Comparison of ENCODE assay signal across 38 cellular contexts in the genomic region with DNA sequence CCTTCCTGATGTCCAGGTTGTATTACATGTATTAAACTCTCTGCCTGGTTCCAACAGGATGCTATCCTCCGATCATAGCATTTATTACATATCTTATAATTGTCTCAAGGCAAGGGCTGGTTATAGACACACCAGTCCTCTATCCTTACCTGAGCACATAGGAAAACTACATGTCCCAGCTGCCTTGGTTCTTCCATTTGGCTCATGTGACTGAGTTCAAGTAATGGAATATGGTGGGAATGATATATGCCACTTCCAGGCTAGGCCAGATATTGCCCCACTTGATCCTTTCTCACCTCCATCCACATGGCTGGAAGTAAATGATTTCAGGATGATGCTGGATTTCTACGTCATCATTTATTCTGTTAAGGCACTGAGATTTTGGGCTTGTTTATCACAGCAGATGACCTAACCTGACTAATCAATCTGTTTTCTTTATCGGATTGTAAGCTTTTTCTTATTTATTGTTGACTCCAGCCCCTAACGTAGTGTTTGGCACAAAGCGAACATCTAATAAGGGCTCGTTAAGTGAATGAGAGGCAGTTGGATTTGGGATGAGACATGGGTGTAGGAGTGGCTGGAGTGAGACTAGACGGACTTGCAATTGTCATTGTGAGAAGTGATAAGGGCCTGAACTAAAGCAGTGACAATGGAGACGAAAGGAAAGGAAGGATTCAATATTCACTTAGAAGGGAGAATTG. TPM values are rescaled to one million over a fixed set of nuclear protein-coding genes. Genes with fewer than 3 reads are reported as not detected.
"Had no signal": no experiment of that assay in that cellular context is flagged by ENCODE, and none has a peak within 500 bp of the region (broad histone marks: within the 10 kb centered on the region; RNA-seq: fewer than 3 reads in every experiment).

No MANE protein-coding gene starts in this region.

- H3K27ac Mint-ChIP-seq: activated CD4-positive, alpha-beta memory T cell treated with anti-CD3 and anti-CD28 coated beads, Interleukin-2, amount 10 ng/mL, durations not matched to agents 7 days and 5 days; activated CD4-positive, alpha-beta T cell treated with anti-CD3 and anti-CD28 coated beads for 36 hours; activated CD4-positive, alpha-beta T cell treated with anti-CD3 and anti-CD28 coated beads, Interleukin-2, amount 10 ng/mL, durations not matched to agents 7 days and 5 days; activated CD8-positive, alpha-beta memory T cell treated with anti-CD3 and anti-CD28 coated beads, Interleukin-2, amount 10 ng/mL, durations not matched to agents 7 days and 5 days; activated CD8-positive, alpha-beta T cell treated with anti-CD3 and anti-CD28 coated beads, Interleukin-2, amount 10 ng/mL, durations not matched to agents 7 days and 5 days; activated naive CD4-positive, alpha-beta T cell treated with anti-CD3 and anti-CD28 coated beads, Interleukin-2, amount 10 ng/mL, durations not matched to agents 7 days and 5 days; activated naive CD4-positive, alpha-beta T cell treated with anti-CD3 and anti-CD28 coated beads, Interleukin-2, amount 50 U/mL, for 24 hours; activated naive CD8-positive, alpha-beta T cell; activated naive CD8-positive, alpha-beta T cell treated with anti-CD3 and anti-CD28 coated beads, Interleukin-2, amount 10 ng/mL, durations not matched to agents 7 days and 5 days; activated naive CD8-positive, alpha-beta T cell treated with anti-CD3 and anti-CD28 coated beads, Interleukin-2, amount 50 U/mL, for 24 hours; activated T-cell treated with anti-CD3 and anti-CD28 coated beads, Interleukin-2, amount 50 U/mL, for 24 hours; activated T-helper 2 cell treated with anti-CD3 and anti-CD28 coated beads, Interferon-gamma antibody, Interleukin-2, Interleukin-4, amounts not matched to agents 10 μg/mL and 5 μg/mL and 100 μg/mL, durations not matched to agents 14 hours and 24 hours and 36 hours; brain; T-helper 1 cell treated with Interleukin-12 subunit alpha and Interleukin-12 subunit beta and Interleukin-4 antibody, amounts not matched to agents 30 μg/mL and 1 μg/mL, for 36 hours; T-helper 2 cell treated with Interferon-gamma antibody and Interleukin-4, amounts not matched to agents 5 μg/mL and 100 μg/mL, for 36 hours had no signal

- H3K4me3 ChIP-seq: ascending aorta, cardiac muscle cell had no signal

- H3K4me3 Mint-ChIP-seq: activated CD4-positive, alpha-beta memory T cell treated with anti-CD3 and anti-CD28 coated beads, Interleukin-2, amount 10 ng/mL, durations not matched to agents 7 days and 5 days; activated CD4-positive, alpha-beta T cell treated with anti-CD3 and anti-CD28 coated beads for 36 hours; activated CD4-positive, alpha-beta T cell treated with anti-CD3 and anti-CD28 coated beads, Interleukin-2, amount 10 ng/mL, durations not matched to agents 7 days and 5 days; activated CD8-positive, alpha-beta memory T cell treated with anti-CD3 and anti-CD28 coated beads, Interleukin-2, amount 10 ng/mL, durations not matched to agents 7 days and 5 days; activated CD8-positive, alpha-beta T cell treated with anti-CD3 and anti-CD28 coated beads, Interleukin-2, amount 10 ng/mL, durations not matched to agents 7 days and 5 days; activated naive CD4-positive, alpha-beta T cell treated with anti-CD3 and anti-CD28 coated beads, Interleukin-2, amount 10 ng/mL, durations not matched to agents 7 days and 5 days; activated naive CD4-positive, alpha-beta T cell treated with anti-CD3 and anti-CD28 coated beads, Interleukin-2, amount 50 U/mL, for 24 hours; activated naive CD8-positive, alpha-beta T cell; activated naive CD8-positive, alpha-beta T cell treated with anti-CD3 and anti-CD28 coated beads, Interleukin-2, amount 10 ng/mL, durations not matched to agents 7 days and 5 days; activated naive CD8-positive, alpha-beta T cell treated with anti-CD3 and anti-CD28 coated beads, Interleukin-2, amount 50 U/mL, for 24 hours; activated T-cell treated with anti-CD3 and anti-CD28 coated beads, Interleukin-2, amount 50 U/mL, for 24 hours; brain; central memory CD8-positive, alpha-beta T cell; T-helper 1 cell treated with Interleukin-12 subunit alpha and Interleukin-12 subunit beta and Interleukin-4 antibody, amounts not matched to agents 30 μg/mL and 1 μg/mL, for 36 hours; T-helper 2 cell treated with Interferon-gamma antibody and Interleukin-4, amounts not matched to agents 5 μg/mL and 100 μg/mL, for 36 hours had no signal

- H3K4me1 ChIP-seq: ascending aorta had no signal

- H3K27ac ChIP-seq: ascending aorta, cardiac muscle cell, VCaP had no signal

- DNase-seq: activated CD4-positive, alpha-beta memory T cell treated with anti-CD3 and anti-CD28 coated beads, Interleukin-2, amount 10 ng/mL, durations not matched to agents 7 days and 5 days; activated CD4-positive, alpha-beta T cell treated with anti-CD3 and anti-CD28 coated beads for 1 hour; activated CD4-positive, alpha-beta T cell treated with anti-CD3 and anti-CD28 coated beads for 36 hours; activated CD4-positive, alpha-beta T cell treated with anti-CD3 and anti-CD28 coated beads for 48 hours; activated CD4-positive, alpha-beta T cell treated with anti-CD3 and anti-CD28 coated beads, Interleukin-2, amount 10 ng/mL, durations not matched to agents 7 days and 5 days; activated CD4-positive, alpha-beta T cell treated with anti-CD3 and anti-CD28 coated beads, Interleukin-2, amount 50 U/mL, for 48 hours; activated CD4-positive, CD25-positive, alpha-beta regulatory T cell; activated CD8-positive, alpha-beta memory T cell treated with anti-CD3 and anti-CD28 coated beads for 24 hours; activated CD8-positive, alpha-beta memory T cell treated with anti-CD3 and anti-CD28 coated beads, Interleukin-2, amount 10 ng/mL, durations not matched to agents 7 days and 5 days; activated CD8-positive, alpha-beta memory T cell treated with anti-CD3 and anti-CD28 coated beads, Interleukin-2, amount 50 U/mL, for 48 hours; activated CD8-positive, alpha-beta T cell treated with anti-CD3 and anti-CD28 coated beads, Interleukin-2, amount 10 ng/mL, durations not matched to agents 7 days and 5 days; activated effector memory CD4-positive, alpha-beta T cell treated with Interleukin-2 at 50 U/mL for 16 hours; activated gamma-delta T cell; activated naive CD4-positive, alpha-beta T cell treated with anti-CD3 and anti-CD28 coated beads, Interleukin-2, amount 10 ng/mL, durations not matched to agents 7 days and 5 days; activated naive CD4-positive, alpha-beta T cell treated with Interleukin-2 at 50 U/mL for 16 hours; activated naive CD8-positive, alpha-beta T cell treated with anti-CD3 and anti-CD28 coated beads, Interleukin-2, amount 10 ng/mL, durations not matched to agents 7 days and 5 days; activated naive CD8-positive, alpha-beta T cell treated with anti-CD3 and anti-CD28 coated beads, Interleukin-2, amount 50 U/mL, for 24 hours; activated T-cell treated with anti-CD3 and anti-CD28 coated beads, Interleukin-2, amount 50 U/mL, for 24 hours; activated T-cell treated with anti-CD3 and anti-CD28 coated beads, Interleukin-2, amount 50 U/mL, for 48 hours; amygdala; anterior cingulate cortex; caudate nucleus; cerebellar nuclear complex; T-helper 2 cell; T-helper 9 cell had no signal

- H3K36me3 Mint-ChIP-seq: activated CD8-positive, alpha-beta memory T cell treated with anti-CD3 and anti-CD28 coated beads, Interleukin-2, amount 10 ng/mL, durations not matched to agents 7 days and 5 days; activated naive CD4-positive, alpha-beta T cell treated with anti-CD3 and anti-CD28 coated beads, Interleukin-2, amount 10 ng/mL, durations not matched to agents 7 days and 5 days; activated naive CD4-positive, alpha-beta T cell treated with anti-CD3 and anti-CD28 coated beads, Interleukin-2, amount 50 U/mL, for 24 hours; activated naive CD8-positive, alpha-beta T cell; activated naive CD8-positive, alpha-beta T cell treated with anti-CD3 and anti-CD28 coated beads, Interleukin-2, amount 10 ng/mL, durations not matched to agents 7 days and 5 days; brain had no signal

- H3K4me1 Mint-ChIP-seq: activated CD4-positive, alpha-beta memory T cell treated with anti-CD3 and anti-CD28 coated beads, Interleukin-2, amount 10 ng/mL, durations not matched to agents 7 days and 5 days; activated CD4-positive, alpha-beta T cell treated with anti-CD3 and anti-CD28 coated beads for 36 hours; activated CD4-positive, alpha-beta T cell treated with anti-CD3 and anti-CD28 coated beads, Interleukin-2, amount 10 ng/mL, durations not matched to agents 7 days and 5 days; activated CD8-positive, alpha-beta memory T cell treated with anti-CD3 and anti-CD28 coated beads, Interleukin-2, amount 10 ng/mL, durations not matched to agents 7 days and 5 days; activated naive CD4-positive, alpha-beta T cell treated with anti-CD3 and anti-CD28 coated beads, Interleukin-2, amount 10 ng/mL, durations not matched to agents 7 days and 5 days; activated naive CD4-positive, alpha-beta T cell treated with anti-CD3 and anti-CD28 coated beads, Interleukin-2, amount 50 U/mL, for 24 hours; activated naive CD8-positive, alpha-beta T cell treated with anti-CD3 and anti-CD28 coated beads, Interleukin-2, amount 10 ng/mL, durations not matched to agents 7 days and 5 days; activated naive CD8-positive, alpha-beta T cell treated with anti-CD3 and anti-CD28 coated beads, Interleukin-2, amount 50 U/mL, for 24 hours; brain; central memory CD8-positive, alpha-beta T cell had no signal

- H3K36me3 ChIP-seq: ascending aorta, cardiac muscle cell had no signal

- H3K9me3 Mint-ChIP-seq: activated CD4-positive, alpha-beta memory T cell treated with anti-CD3 and anti-CD28 coated beads, Interleukin-2, amount 10 ng/mL, durations not matched to agents 7 days and 5 days; activated CD4-positive, alpha-beta T cell treated with anti-CD3 and anti-CD28 coated beads, Interleukin-2, amount 10 ng/mL, durations not matched to agents 7 days and 5 days; activated naive CD4-positive, alpha-beta T cell treated with anti-CD3 and anti-CD28 coated beads, Interleukin-2, amount 10 ng/mL, durations not matched to agents 7 days and 5 days; activated naive CD4-positive, alpha-beta T cell treated with anti-CD3 and anti-CD28 coated beads, Interleukin-2, amount 50 U/mL, for 24 hours; activated naive CD8-positive, alpha-beta T cell treated with anti-CD3 and anti-CD28 coated beads, Interleukin-2, amount 10 ng/mL, durations not matched to agents 7 days and 5 days; activated naive CD8-positive, alpha-beta T cell treated with anti-CD3 and anti-CD28 coated beads, Interleukin-2, amount 50 U/mL, for 24 hours; activated T-cell treated with anti-CD3 and anti-CD28 coated beads, Interleukin-2, amount 50 U/mL, for 24 hours; activated T-helper 2 cell treated with anti-CD3 and anti-CD28 coated beads, Interferon-gamma antibody, Interleukin-2, Interleukin-4, amounts not matched to agents 10 μg/mL and 5 μg/mL and 100 μg/mL, durations not matched to agents 14 hours and 24 hours and 36 hours; central memory CD8-positive, alpha-beta T cell; T-helper 1 cell treated with Interleukin-12 subunit alpha and Interleukin-12 subunit beta and Interleukin-4 antibody, amounts not matched to agents 30 μg/mL and 1 μg/mL, for 36 hours; T-helper 2 cell treated with Interferon-gamma antibody and Interleukin-4, amounts not matched to agents 5 μg/mL and 100 μg/mL, for 36 hours had no signal

- H3K27me3 ChIP-seq: ascending aorta had no signal

- H3K9me3 ChIP-seq: ascending aorta had no signal

- ATAC-seq: activated CD4-positive, alpha-beta T cell treated with anti-CD3 and anti-CD28 coated beads for 36 hours; activated CD4-positive, CD25-positive, alpha-beta regulatory T cell treated with anti-CD3 and anti-CD28 coated beads, Interleukin-2, amount 50 U/mL, for 24 hours; activated CD8-positive, alpha-beta memory T cell treated with anti-CD3 and anti-CD28 coated beads, Interleukin-2, amount 10 ng/mL, durations not matched to agents 7 days and 5 days; activated CD8-positive, alpha-beta T cell treated with anti-CD3 and anti-CD28 coated beads, Interleukin-2, amount 10 ng/mL, durations not matched to agents 7 days and 5 days; activated naive CD8-positive, alpha-beta T cell treated with anti-CD3 and anti-CD28 coated beads, Interleukin-2, amount 50 U/mL, for 24 hours had no signal

- FAIRE-seq: bronchial epithelial cell, TTC549 had no signal

RNA-seq across cellular contexts. Expression of gene SHISA9, which starts 8.2 kb away (rescaled TPM):
- total RNA-seq: activated CD8-positive, alpha-beta T cell treated with anti-CD3 and anti-CD28 coated beads, Interleukin-2, amount 10 ng/mL, durations not matched to agents 7 days and 5 days; activated naive CD8-positive, alpha-beta T cell treated with anti-CD3 and anti-CD28 coated beads, Interleukin-2, amount 10 ng/mL, durations not matched to agents 7 days and 5 days; activated T-helper 2 cell treated with anti-CD3 and anti-CD28 coated beads, Interferon-gamma antibody, Interleukin-2, Interleukin-4, amounts not matched to agents 10 μg/mL and 5 μg/mL and 100 μg/mL, durations not matched to agents 14 hours and 24 hours and 36 hours had no signal
- polyA plus RNA-seq: cardiac muscle cell had no signal
